ENCODE assay signal across 1 cellular context in the genomic region with DNA sequence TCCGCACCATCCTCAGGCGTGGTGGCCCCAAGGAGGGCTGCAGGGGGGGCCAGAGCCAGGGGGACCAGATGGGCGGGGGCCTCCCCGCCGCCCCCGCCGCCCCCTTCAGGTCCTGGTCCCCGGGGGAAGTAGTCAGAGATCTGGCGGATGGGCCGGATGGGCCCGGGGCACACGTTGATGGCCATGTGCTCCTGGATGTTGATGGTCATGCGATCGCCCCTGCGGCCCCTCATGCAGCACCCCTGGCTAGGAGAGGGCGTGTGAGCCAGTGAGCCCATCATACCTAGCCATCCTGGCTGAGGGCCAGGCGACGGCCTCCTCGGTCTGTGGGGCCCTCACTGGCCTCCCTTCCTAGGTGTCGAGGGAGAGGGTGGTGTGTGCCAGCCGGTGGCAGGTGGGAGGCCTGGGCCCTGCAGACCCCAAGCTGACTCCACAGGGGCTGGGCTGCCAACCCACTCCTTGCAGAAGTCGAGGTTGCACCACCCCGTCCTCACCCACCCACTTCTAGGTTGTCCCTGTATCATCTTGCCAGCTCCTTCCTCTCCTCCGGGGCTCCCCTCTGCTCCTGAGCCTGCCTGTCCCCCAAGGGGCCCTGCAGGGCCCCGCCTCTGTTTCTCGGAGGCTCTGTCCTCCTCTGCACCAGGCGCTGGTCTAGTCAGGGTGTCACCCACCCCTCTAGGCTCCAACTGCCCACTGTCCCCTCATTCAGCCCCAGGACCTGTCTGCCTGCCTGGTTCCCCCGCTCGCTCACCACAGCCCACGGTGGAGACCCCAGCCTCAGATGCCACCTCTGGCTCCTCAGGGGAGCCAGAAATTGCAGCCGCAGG.
TF ChIP-seq lines count a peak whose summit lies in the region.

No MANE protein-coding gene starts in this region.

TF ChIP-seq in A549, 52 proteins besides CTCF, POLR2A, EP300 and RAD21:
- TF ChIP-seq MAFK (IDR thresholded peaks at IDR 0.05; ENCODE audit: partially characterized antibody) (no peak), POLR2AphosphoS2 (conservative IDR thresholded peaks at IDR 0.05; ENCODE audit: low read length) (no peak), EHF (CRISPR knock-in tag; IDR thresholded peaks at IDR 0.05) (no peak), RFX5 (IDR thresholded peaks at IDR 0.05) (no peak), RNF2 (IDR thresholded peaks at IDR 0.05; ENCODE audit: borderline replicate concordance, low read depth) (no peak), RCOR1 (IDR thresholded peaks at IDR 0.05; ENCODE audit: low read depth, low read length) (no peak), TFCP2L1 (CRISPR knock-in tag; IDR thresholded peaks at IDR 0.05) (no peak), REST (IDR thresholded peaks at IDR 0.05) (no peak), CBX2 (IDR thresholded peaks at IDR 0.05; ENCODE audit: borderline replicate concordance, low read depth) (no peak), HOXB5 (CRISPR knock-in tag; IDR thresholded peaks at IDR 0.05) (no peak), NPAS2 (CRISPR knock-in tag; IDR thresholded peaks at IDR 0.05; ENCODE audit: borderline replicate concordance) (no peak), HOXA7 (CRISPR knock-in tag; IDR thresholded peaks at IDR 0.05) (no peak), ZNF302 (CRISPR knock-in tag; IDR thresholded peaks at IDR 0.05) (no peak), PBX3 (IDR thresholded peaks at IDR 0.05) (no peak)
- TF ChIP-seq, protein P1, sequence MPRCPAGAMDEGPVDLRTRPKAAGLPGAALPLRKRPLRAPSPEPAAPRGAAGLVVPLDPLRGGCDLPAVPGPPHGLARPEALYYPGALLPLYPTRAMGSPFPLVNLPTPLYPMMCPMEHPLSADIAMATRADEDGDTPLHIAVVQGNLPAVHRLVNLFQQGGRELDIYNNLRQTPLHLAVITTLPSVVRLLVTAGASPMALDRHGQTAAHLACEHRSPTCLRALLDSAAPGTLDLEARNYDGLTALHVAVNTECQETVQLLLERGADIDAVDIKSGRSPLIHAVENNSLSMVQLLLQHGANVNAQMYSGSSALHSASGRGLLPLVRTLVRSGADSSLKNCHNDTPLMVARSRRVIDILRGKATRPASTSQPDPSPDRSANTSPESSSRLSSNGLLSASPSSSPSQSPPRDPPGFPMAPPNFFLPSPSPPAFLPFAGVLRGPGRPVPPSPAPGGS (IDR thresholded peaks at IDR 0.05): no peak
- TF ChIP-seq, protein P2, sequence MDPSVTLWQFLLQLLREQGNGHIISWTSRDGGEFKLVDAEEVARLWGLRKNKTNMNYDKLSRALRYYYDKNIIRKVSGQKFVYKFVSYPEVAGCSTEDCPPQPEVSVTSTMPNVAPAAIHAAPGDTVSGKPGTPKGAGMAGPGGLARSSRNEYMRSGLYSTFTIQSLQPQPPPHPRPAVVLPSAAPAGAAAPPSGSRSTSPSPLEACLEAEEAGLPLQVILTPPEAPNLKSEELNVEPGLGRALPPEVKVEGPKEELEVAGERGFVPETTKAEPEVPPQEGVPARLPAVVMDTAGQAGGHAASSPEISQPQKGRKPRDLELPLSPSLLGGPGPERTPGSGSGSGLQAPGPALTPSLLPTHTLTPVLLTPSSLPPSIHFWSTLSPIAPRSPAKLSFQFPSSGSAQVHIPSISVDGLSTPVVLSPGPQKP (IDR thresholded peaks at IDR 0.05; ENCODE audit: low read depth, low read length): no peak
- TF ChIP-seq, protein P3, sequence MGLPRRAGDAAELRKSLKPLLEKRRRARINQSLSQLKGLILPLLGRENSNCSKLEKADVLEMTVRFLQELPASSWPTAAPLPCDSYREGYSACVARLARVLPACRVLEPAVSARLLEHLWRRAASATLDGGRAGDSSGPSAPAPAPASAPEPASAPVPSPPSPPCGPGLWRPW (IDR thresholded peaks at IDR 0.05): no peak
TF ChIP-seq in A549: peak in this region for 0.
